ENCODE assay signal across 32 cellular contexts in genomic region chr1:30267856-30268255, GRCh38.
"Had no signal": no experiment of that assay in that cellular context is flagged by ENCODE, and none has a peak within 500 bp of the region (broad histone marks: within the 10 kb centered on the region; RNA-seq: fewer than 3 reads in every experiment).

No MANE protein-coding gene starts in this region.

- H3K36me3 ChIP-seq: adrenal gland, brain microvascular endothelial cell, breast epithelium had no signal

- DNase-seq: activated B cell treated with CpG ODN at 0.5 μM for 24 hours; activated CD4-positive, alpha-beta memory T cell treated with anti-CD3 and anti-CD28 coated beads for 36 hours; activated CD4-positive, alpha-beta T cell treated with anti-CD3 and anti-CD28 coated beads for 4 hours; activated CD4-positive, alpha-beta T cell treated with anti-CD3 and anti-CD28 coated beads, Interleukin-2, amount 10 ng/mL, durations not matched to agents 24 days and 14 days; activated CD4-positive, alpha-beta T cell treated with anti-CD3 and anti-CD28 coated beads, Interleukin-2, amount 50 U/mL, for 1 hour; activated CD4-positive, alpha-beta T cell treated with anti-CD3 and anti-CD28 coated beads, Interleukin-2, amount 50 U/mL, for 4 hours; activated CD4-positive, CD25-positive, alpha-beta regulatory T cell treated with anti-CD3 and anti-CD28 coated beads, Interleukin-2, amount 50 U/mL, for 72 hours; activated CD8-positive, alpha-beta memory T cell treated with anti-CD3 and anti-CD28 coated beads for 24 hours; activated CD8-positive, alpha-beta memory T cell treated with anti-CD3 and anti-CD28 coated beads, Interleukin-2, amount 10 ng/mL, durations not matched to agents 7 days and 5 days; activated CD8-positive, alpha-beta memory T cell treated with anti-CD3 and anti-CD28 coated beads, Interleukin-2, amount 50 U/mL, for 48 hours; activated CD8-positive, alpha-beta T cell treated with anti-CD3 and anti-CD28 coated beads for 36 hours; activated effector memory CD4-positive, alpha-beta T cell treated with Interleukin-2 at 50 U/mL for 16 hours; activated gamma-delta T cell treated with Interleukin-2 at 50 U/mL for 16 hours; activated naive CD4-positive, alpha-beta T cell; activated naive CD4-positive, alpha-beta T cell treated with anti-CD3 and anti-CD28 coated beads for 36 hours; activated naive CD4-positive, alpha-beta T cell treated with anti-CD3 and anti-CD28 coated beads, Interleukin-2, amount 50 U/mL, for 16 hours; activated naive CD8-positive, alpha-beta T cell treated with anti-CD3 and anti-CD28 coated beads for 36 hours; activated T-cell treated with anti-CD3 and anti-CD28 coated beads, Interleukin-2, amount 50 U/mL, for 24 hours; activated T-cell treated with anti-CD3 and anti-CD28 coated beads, Interleukin-2, amount 50 U/mL, for 48 hours; adrenal gland; amniotic stem cell; aorta; body of pancreas; brain microvascular endothelial cell; caudate nucleus; cerebellar nuclear complex; T-helper 17 cell; T-helper 9 cell had no signal

- H3K4me1 ChIP-seq: adrenal gland, body of pancreas, breast epithelium had no signal

- H3K4me3 ChIP-seq: adrenal gland, body of pancreas, breast epithelium had no signal

- ATAC-seq: activated CD8-positive, alpha-beta memory T cell treated with anti-CD3 and anti-CD28 coated beads, Interleukin-2, amount 10 ng/mL, durations not matched to agents 7 days and 5 days; activated CD8-positive, alpha-beta T cell treated with anti-CD3 and anti-CD28 coated beads for 36 hours; activated naive CD4-positive, alpha-beta T cell treated with anti-CD3 and anti-CD28 coated beads, Interleukin-2, amount 50 U/mL, for 72 hours; body of pancreas; T-cell; T-helper 17 cell had no signal

- H3K9me3 ChIP-seq: adrenal gland, body of pancreas, breast epithelium had no signal

- H3K27ac ChIP-seq: adrenal gland, body of pancreas, brain microvascular endothelial cell, breast epithelium, VCaP had no signal

- H3K27me3 ChIP-seq: adrenal gland, body of pancreas, brain microvascular endothelial cell had no signal
